8 cellular contexts compared by ENCODE assay signal in genomic region chr12:6538420-6539275, GRCh38. TPM values are rescaled to one million over a fixed set of nuclear protein-coding genes. Genes with fewer than 3 reads are reported as not detected.
DNase-seq lines count a peak whose midpoint lies in the region; ATAC-seq and TF ChIP-seq lines count a peak whose summit lies in the region.

No MANE protein-coding gene starts in this region.

- TF ChIP-seq POLR2A in vagina (IDR thresholded peaks at IDR 0.05): no peak

- no peak for ATAC-seq in HG02840 (IDR thresholded peaks at IDR 0.05; ENCODE audit: low FRiP score, unreplicated experiment)

- H3K36me3 Mint-ChIP-seq in CD14-positive monocyte: peaks cover 59 to 73% of the 10 kb centered on the region in 2 donors

- peaks cover 75% of the 10 kb centered on the region for H3K4me1 Mint-ChIP-seq in CD14-positive monocyte

- H3K9me3 Mint-ChIP-seq in CD14-positive monocyte: no peaks in the 10 kb centered on the region

- no peaks in the 10 kb centered on the region for H3K27me3 ChIP-seq in vagina

- H3K27me3 Mint-ChIP-seq in CD14-positive monocyte (ENCODE audit: low read depth in 3 of 3): peaks cover 0 to 5% (median 2%) of the 10 kb centered on the region in 3 donors

- H3K36me3 ChIP-seq in vagina: peaks cover 0 to 32% of the 10 kb centered on the region in 2 donors

- no peak for DNase-seq in CD14-positive monocyte (ENCODE audit: low spot score)
- DNase-seq in HCEC 1CT: peak; percentile 57
- peak; percentile 25 for DNase-seq in iris pigment epithelial cell (ENCODE audit: low read depth)
- no peak for DNase-seq in vagina (ENCODE audit: extremely low spot score in 2 of 2)
- no peak for DNase-seq in NCI-H774 (lab: John Stamatoyannopoulos, UW)
- no peak for DNase-seq in iPS-NIHi11 (ENCODE audit: low spot score)

- H3K4me3 Mint-ChIP-seq in CD14-positive monocyte: no peak overlapping the region

- H3K4me1 ChIP-seq in vagina: peaks cover 53% of the 10 kb centered on the region

- intact Hi-C loops in CD14-positive monocyte (cut with micrococcal nuclease) (loop anchor here (2.0 to 10.0 kb wide), 4 partner anchors 68 to 416 kb away; partner anchors contain the start of genes PTPN6 (in 1 of the 2) and VAMP1 (in 1 of the 2)), vagina (cut with DNase I) (loop anchor here (5.0 kb wide), 1 partner anchor 116 kb away; no protein-coding TSS in a partner anchor)

- H3K27ac Mint-ChIP-seq in CD14-positive monocyte: peak overlapping the region; percentile 88 to 98 (median 97)

- peak overlapping the region; percentile 98 for H3K27ac ChIP-seq in VCaP
- peak overlapping the region; percentile 54 for H3K27ac ChIP-seq in vagina

- TF ChIP-seq CTCF in CD14-positive monocyte (IDR thresholded peaks at IDR 0.05) (no peak), VCaP (conservative IDR thresholded peaks at IDR 0.05) (no peak), vagina (IDR thresholded peaks at IDR 0.05) (no peak)

- H3K9me3 ChIP-seq in vagina: no peaks in the 10 kb centered on the region

- no peak overlapping the region for H3K4me3 ChIP-seq in vagina

RNA-seq across cellular contexts. Expression of gene GAPDH, which starts 4.3 kb away (rescaled TPM):
- polyA plus RNA-seq in CD14-positive monocyte: 1,000 to 10,000 TPM; 2,879 to 3,427 TPM
- 2,297 TPM for total RNA-seq in vagina

RNA-seq across cellular contexts. Expression of gene IFFO1, which starts 17.2 kb away (rescaled TPM):
- polyA plus RNA-seq in CD14-positive monocyte: 10 to 100 TPM; 10.7 to 11.1 TPM
- total RNA-seq in vagina: 21.1 TPM

RNA-seq across cellular contexts. Expression of gene NOP2, which starts 29.4 kb away (rescaled TPM):
- 1 to 10 TPM; 3.9 to 5.7 TPM for polyA plus RNA-seq in CD14-positive monocyte
- 43.0 TPM for total RNA-seq in vagina

RNA-seq across cellular contexts. Expression of gene NCAPD2, which starts 44.7 kb away (rescaled TPM):
- 1 to 10 TPM; 6.2 to 8.3 TPM for polyA plus RNA-seq in CD14-positive monocyte
- 25.5 TPM for total RNA-seq in vagina

RNA-seq across cellular contexts. Expression of gene MRPL51, which starts 45.6 kb away (rescaled TPM):
- 100 to 1,000 TPM; 189 to 238 TPM for polyA plus RNA-seq in CD14-positive monocyte
- total RNA-seq in vagina: 23.1 TPM

Comparison
In these comparisons a context has a peak if more than half of its experiments do, and no peak if none do; other contexts are left out.
1. DNase-seq: peak in HCEC 1CT (single experiment) and iris pigment epithelial cell (single experiment); none in CD14-positive monocyte (single experiment), vagina (0 of 2), NCI-H774 (single experiment) and iPS-NIHi11 (single experiment).